9 cellular contexts compared by ENCODE assay signal in the genomic region with DNA sequence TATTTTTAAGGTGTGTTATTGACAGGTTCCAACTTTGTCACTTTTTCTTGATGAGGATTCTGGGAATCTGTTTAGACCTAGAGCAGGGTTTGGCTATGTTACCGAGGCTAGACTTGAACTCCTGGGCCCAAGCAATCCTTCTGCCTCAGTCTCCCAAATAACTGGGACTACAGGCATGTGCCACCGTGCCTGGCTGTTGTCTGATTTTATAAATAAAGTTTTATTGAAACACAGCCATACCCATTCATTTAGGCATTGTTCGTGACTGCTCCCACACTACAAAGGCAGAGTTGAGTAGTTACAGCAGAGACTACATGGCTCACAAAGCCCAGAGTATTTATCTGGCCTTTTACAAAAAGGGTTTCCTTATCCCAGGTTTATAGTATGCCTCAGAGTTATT.
"Had no signal": no experiment of that assay in that cellular context is flagged by ENCODE, and none has a peak within 500 bp of the region (broad histone marks: within the 10 kb centered on the region; RNA-seq: fewer than 3 reads in every experiment).

No MANE protein-coding gene starts in this region.

- H3K4me1 Mint-ChIP-seq: GM23338, IgD-negative memory B cell had no signal

- ATAC-seq: GM23338 had no signal

- H3K36me3 Mint-ChIP-seq: IgD-negative memory B cell had no signal

- DNase-seq: H9, HCEC 1CT, HFFc6, KG1 had no signal

- H2AFZ ChIP-seq: GM23338 had no signal

- H3K27ac Mint-ChIP-seq: GM23338, H9, HFFc6, IgD-negative memory B cell had no signal

- H3K4me2 ChIP-seq: GM23338 had no signal

- H3K4me3 ChIP-seq: GM23338 had no signal

- FAIRE-seq: H1, H54, HTR-8/SVneo had no signal

- H3K9me3 Mint-ChIP-seq: HFFc6, IgD-negative memory B cell had no signal

- H3K4me3 Mint-ChIP-seq: GM23338, H9, HFFc6, IgD-negative memory B cell had no signal
